8 cellular contexts compared by ENCODE assay signal in genomic region chr11:57513911-57514537, GRCh38. TPM values are rescaled to one million over a fixed set of nuclear protein-coding genes. Genes with fewer than 3 reads are reported as not detected.
DNase-seq lines count a peak whose midpoint lies in the region; ATAC-seq and TF ChIP-seq lines count a peak whose summit lies in the region.

No MANE protein-coding gene starts in this region.

- intact Hi-C loops in heart left ventricle (cut with DNase I) (loop anchor here in 3 of 10 donors (2.0 to 10.0 kb wide), 3 partner anchors 13 to 169 kb away; no protein-coding TSS in a partner anchor), psoas muscle (cut with DNase I) (no loop called here)

- no peak for TF ChIP-seq POLR2A in heart left ventricle (IDR thresholded peaks at IDR 0.05)

- no peak for TF ChIP-seq CTCF in GM13977 (IDR thresholded peaks at IDR 0.05; ENCODE audit: extremely low read depth, insufficient read depth, missing control alignments)
- TF ChIP-seq CTCF in heart left ventricle (IDR thresholded peaks at IDR 0.05): no peak
- no peak for TF ChIP-seq CTCF in psoas muscle (IDR thresholded peaks at IDR 0.05)

- DNase-seq in GM13977 (ENCODE audit: low spot score) (peak; percentile 58), NCI-H2171 (lab: John Stamatoyannopoulos, UW) (peak; percentile 52), heart left ventricle (peak; percentile 26 to 74 (median 50)), psoas muscle (peak; percentile 39 to 66), NCI-H1436 treated with DMSO at 0.1 percent for 48 hours (lab: John Stamatoyannopoulos, UW) (no peak)
- peak; percentile 22 for DNase-seq in activated naive CD4-positive, alpha-beta T cell treated with Interleukin-2 at 50 U/mL for 16 hours
- DNase-seq in effector CD4-positive, alpha-beta T cell: no peak

- H3K4me3 ChIP-seq in heart left ventricle (peak overlapping the region; percentile 62 to 98 (median 80)), psoas muscle (peak overlapping the region; percentile 77)

- in situ Hi-C loops in GM13977 (cut with MboI; ENCODE audit: low pct_unique_long_range_greater_than_20kb, low sequenced_read_pairs, unreplicated experiment): loop anchor here (25.0 kb wide), 1 partner anchor 152 kb away; no protein-coding TSS in a partner anchor

- ATAC-seq in HG02588 (IDR thresholded peaks at IDR 0.05; ENCODE audit: unreplicated experiment) (peak; percentile 29), heart left ventricle (peak; percentile 32 to 71 (median 70)), psoas muscle (peak; percentile 36 to 61 (median 56))

- no peaks in the 10 kb centered on the region for H3K36me3 ChIP-seq in heart left ventricle
- peaks cover 0 to 8% of the 10 kb centered on the region in 2 donors for H3K36me3 ChIP-seq in psoas muscle (ENCODE audit: insufficient read depth in 1 of 2, low read depth in 1 of 2)

- peaks cover 0 to 25% (median 12%) of the 10 kb centered on the region in 12 donors for H3K4me1 ChIP-seq in heart left ventricle
- H3K4me1 ChIP-seq in psoas muscle: peaks cover 11% of the 10 kb centered on the region

- WGBS in heart left ventricle, 4 donors: 0 to 19% (median 12%) methylated on average over 12 to 35 of the region's 35 CpGs
- WGBS in psoas muscle, 3 donors: 14 to 24% (median 18%) methylated on average over 33 to 35 of the region's 35 CpGs

- H3K27me3 ChIP-seq in heart left ventricle (no peaks in the 10 kb centered on the region), psoas muscle (ENCODE audit: insufficient read depth in 3 of 3, low read length in 2 of 3) (no peaks in the 10 kb centered on the region)

- H3K27ac ChIP-seq in heart left ventricle: peak overlapping the region in 11 of 12 donors; percentile 21 to 77 (median 60)
- H3K27ac ChIP-seq in psoas muscle: peak overlapping the region; percentile 68

- H3K9me3 ChIP-seq in heart left ventricle (no peaks in the 10 kb centered on the region), psoas muscle (no peaks in the 10 kb centered on the region)

RNA-seq across cellular contexts. Expression of gene SLC43A1, which starts 1.5 kb away (rescaled TPM):
- total RNA-seq in heart left ventricle: 10 to 100 TPM in 1 of 9 donors, 1 to 10 TPM in 8; 2.7 to 12.3 (median 5.4) TPM
- 1 to 10 TPM; 6.6 TPM for polyA plus RNA-seq in heart left ventricle
- 10 to 100 TPM in 1 of 4 donors, 1 to 10 TPM in 3; 4.1 to 15.3 (median 7.1) TPM for total RNA-seq in psoas muscle
- 10 to 100 TPM in 1 of 3 donors, 1 to 10 TPM in 2; 3.5 to 13.7 (median 7.5) TPM for polyA plus RNA-seq in psoas muscle

RNA-seq across cellular contexts. Expression of gene TIMM10, which starts 16.5 kb away (rescaled TPM):
- total RNA-seq in heart left ventricle: 10 to 100 TPM; 36.6 to 81.5 (median 46.4) TPM
- 100 to 1,000 TPM in 1 of 2 donors, 10 to 100 TPM in 1; 42.0 to 135 TPM for polyA plus RNA-seq in heart left ventricle
- total RNA-seq in psoas muscle: 10 to 100 TPM; 55.0 to 90.0 (median 73.0) TPM
- 100 to 1,000 TPM in 2 of 3 donors, 10 to 100 TPM in 1; 97.7 to 149 (median 112) TPM for polyA plus RNA-seq in psoas muscle

RNA-seq across cellular contexts. Expression of gene SMTNL1, which starts 23.4 kb away (rescaled TPM):
- total RNA-seq in heart left ventricle: not detected
- polyA plus RNA-seq in heart left ventricle: not detected
- total RNA-seq in psoas muscle: 100 to 1,000 TPM in 1 of 4 donors, 10 to 100 TPM in 2, 1 to 10 TPM in 1; 7.6 to 118 (median 36.9) TPM
- polyA plus RNA-seq in psoas muscle: 10 to 100 TPM in 2 of 3 donors, 1 to 10 TPM in 1; 6.7 to 19.7 (median 14.9) TPM

RNA-seq across cellular contexts. Expression of gene UBE2L6, which starts 53.4 kb away (rescaled TPM):
- 100 to 1,000 TPM in 1 of 9 donors, 10 to 100 TPM in 8; 11.2 to 175 (median 14.5) TPM for total RNA-seq in heart left ventricle
- polyA plus RNA-seq in heart left ventricle: 10 to 100 TPM; 10.2 to 16.4 TPM
- total RNA-seq in psoas muscle: 10 to 100 TPM in 3 of 4 donors, 1 to 10 TPM in 1; 6.8 to 24.7 (median 12.3) TPM
- 1 to 10 TPM; 5.3 to 9.9 (median 9.1) TPM for polyA plus RNA-seq in psoas muscle

RNA-seq across cellular contexts. Expression of gene RTN4RL2, which starts 53.7 kb away (rescaled TPM):
- total RNA-seq in heart left ventricle (1 to 10 TPM in 5 of 9 donors, under 1 TPM in 4; 0.58 to 2.1 (median 1.1) TPM), psoas muscle (1 to 10 TPM in 1 of 4 donors, under 1 TPM in 3; 0.77 to 1.1 (median 0.84) TPM)
- polyA plus RNA-seq in heart left ventricle (1 to 10 TPM; 1.0 to 1.1 TPM), psoas muscle (under 1 TPM; 0.44 to 0.61 (median 0.49) TPM)

Comparison
In these comparisons a context has a peak if more than half of its experiments do, and no peak if none do; other contexts are left out.
1. DNase-seq: peak in GM13977 (single experiment), NCI-H2171 (single experiment), activated naive CD4-positive, alpha-beta T cell treated with Interleukin-2 at 50 U/mL for 16 hours (single experiment), heart left ventricle (5 of 5) and psoas muscle (2 of 2); none in effector CD4-positive, alpha-beta T cell (single experiment) and NCI-H1436 treated with DMSO at 0.1 percent for 48 hours (single experiment).
2. RNA of gene SMTNL1, which starts 23.4 kb away (total RNA-seq): 7.6 to 118 TPM in psoas muscle; not detected in heart left ventricle; every median in the first group is over 4 times any median in the second.
3. Peak in every context shown above with its lines, with median percentiles within 50 percentile points of each other: ATAC-seq.